In the genomic region with DNA sequence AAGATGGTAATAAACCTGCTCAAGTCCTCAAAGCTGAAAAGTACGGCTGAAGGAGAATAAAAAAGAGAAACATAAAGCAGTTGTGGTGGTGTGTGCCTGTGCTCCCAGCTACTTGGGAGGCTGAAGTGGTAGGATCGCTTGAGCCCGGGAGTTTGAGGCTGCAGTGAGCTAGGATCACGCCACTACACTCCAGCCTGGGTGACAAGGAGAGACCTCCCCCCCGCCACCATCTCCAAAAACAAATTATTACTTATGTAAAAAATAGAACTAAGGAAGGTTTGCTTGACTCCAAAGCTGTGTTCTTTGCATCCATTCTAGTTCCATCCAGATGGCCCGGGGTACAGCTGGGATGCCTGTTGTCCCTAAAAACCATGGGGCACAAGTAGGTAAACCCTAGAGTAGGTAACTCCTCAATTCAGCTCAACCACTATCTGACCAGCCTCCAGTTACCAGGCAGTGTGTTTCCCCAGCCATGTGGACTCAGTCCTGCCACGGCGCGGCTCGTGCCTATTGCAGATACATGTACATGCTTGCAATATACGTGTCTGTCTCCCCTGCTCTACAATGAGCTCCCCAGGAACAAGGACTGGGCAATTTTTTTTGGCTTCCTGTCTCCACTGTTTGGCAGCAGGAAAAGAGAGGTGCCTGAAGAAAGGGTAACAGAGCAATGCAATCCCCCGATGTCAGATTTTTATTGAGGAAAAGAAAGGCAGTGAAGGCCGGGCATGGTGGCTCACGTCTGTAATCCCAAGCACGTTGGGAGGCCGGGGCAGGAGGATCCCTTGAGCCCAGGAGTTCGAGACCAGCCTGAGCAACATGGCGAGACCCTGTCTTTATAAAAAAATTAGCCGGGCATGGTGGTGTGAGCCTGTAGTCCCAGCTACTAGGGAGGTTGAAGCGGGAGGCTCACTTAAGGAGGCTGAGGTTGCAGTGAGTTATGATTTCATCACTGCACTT, we compare ENCODE assay signal across 1 cellular context.
TF ChIP-seq lines count a peak whose summit lies in the region.

No MANE protein-coding gene starts in this region.

TF ChIP-seq in HepG2, 621 proteins besides CTCF, POLR2A, EP300 and RAD21 (continued from another document):
- TF ChIP-seq, protein P1, sequence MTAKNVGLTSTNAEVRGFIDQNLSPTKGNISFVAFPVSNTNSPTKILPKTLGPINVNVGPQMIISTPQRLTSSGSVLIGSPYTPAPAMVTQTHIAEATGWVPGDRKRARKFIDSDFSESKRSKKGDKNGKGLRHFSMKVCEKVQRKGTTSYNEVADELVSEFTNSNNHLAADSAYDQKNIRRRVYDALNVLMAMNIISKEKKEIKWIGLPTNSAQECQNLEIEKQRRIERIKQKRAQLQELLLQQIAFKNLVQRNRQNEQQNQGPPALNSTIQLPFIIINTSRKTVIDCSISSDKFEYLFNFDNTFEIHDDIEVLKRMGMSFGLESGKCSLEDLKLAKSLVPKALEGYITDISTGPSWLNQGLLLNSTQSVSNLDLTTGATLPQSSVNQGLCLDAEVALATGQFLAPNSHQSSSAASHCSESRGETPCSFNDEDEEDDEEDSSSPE (CRISPR knock-in tag; IDR thresholded peaks at IDR 0.05) = no peak
- TF ChIP-seq ZNF557 (CRISPR knock-in tag; IDR thresholded peaks at IDR 0.05) (no peak), ASH2L (IDR thresholded peaks at IDR 0.05; ENCODE audit: insufficient read length, low read depth, low read length) (no peak), GABPB1 (CRISPR knock-in tag; IDR thresholded peaks at IDR 0.05) (no peak), POLR2AphosphoS2 (IDR thresholded peaks at IDR 0.05; ENCODE audit: low read depth, low read length) (no peak)
TF ChIP-seq in HepG2: peak in this region for 0.
